Comparison of ENCODE assay signal across 27 cellular contexts in the genomic region with DNA sequence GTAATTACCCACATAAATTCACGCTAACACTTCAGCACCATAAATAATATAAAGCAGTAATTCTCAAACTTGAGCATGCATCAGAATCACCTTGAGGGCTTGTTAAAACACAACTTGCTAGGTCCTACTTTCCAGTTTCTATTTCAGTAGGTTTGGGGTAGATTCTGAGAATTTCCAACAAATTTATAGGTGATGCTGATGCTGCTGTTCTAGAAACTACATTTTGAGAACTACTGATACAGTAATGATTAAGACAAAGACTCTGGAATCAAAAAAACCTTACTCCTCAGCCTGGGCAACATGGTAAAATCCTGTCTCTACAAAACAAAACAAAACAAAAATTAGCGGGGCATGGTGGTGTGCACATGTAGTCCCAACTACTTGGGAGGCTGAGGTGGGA.
"Had no signal": no experiment of that assay in that cellular context is flagged by ENCODE, and none has a peak within 500 bp of the region (broad histone marks: within the 10 kb centered on the region; RNA-seq: fewer than 3 reads in every experiment).

No MANE protein-coding gene starts in this region.

- H3K27me3 Mint-ChIP-seq: activated CD4-positive, alpha-beta T cell treated with anti-CD3 and anti-CD28 coated beads for 36 hours; activated CD4-positive, alpha-beta T cell treated with anti-CD3 and anti-CD28 coated beads, Interleukin-2, amount 10 ng/mL, durations not matched to agents 7 days and 5 days; activated naive CD4-positive, alpha-beta T cell treated with anti-CD3 and anti-CD28 coated beads, Interleukin-2, amount 10 ng/mL, durations not matched to agents 7 days and 5 days; activated naive CD8-positive, alpha-beta T cell treated with anti-CD3 and anti-CD28 coated beads, Interleukin-2, amount 10 ng/mL, durations not matched to agents 7 days and 5 days; brain; T-helper 17 cell had no signal

- H3K9me3 Mint-ChIP-seq: activated naive CD4-positive, alpha-beta T cell treated with anti-CD3 and anti-CD28 coated beads, Interleukin-2, amount 10 ng/mL, durations not matched to agents 7 days and 5 days; activated naive CD4-positive, alpha-beta T cell treated with anti-CD3 and anti-CD28 coated beads, Interleukin-2, amount 50 U/mL, for 72 hours had no signal

- DNase-seq: activated CD4-positive, alpha-beta T cell treated with anti-CD3 and anti-CD28 coated beads for 36 hours; activated CD4-positive, alpha-beta T cell treated with anti-CD3 and anti-CD28 coated beads, Interleukin-2, amount 10 ng/mL, durations not matched to agents 7 days and 5 days; activated CD4-positive, alpha-beta T cell treated with anti-CD3 and anti-CD28 coated beads, Interleukin-2, amount 50 U/mL, for 48 hours; activated CD4-positive, CD25-positive, alpha-beta regulatory T cell; activated CD4-positive, CD25-positive, alpha-beta regulatory T cell treated with anti-CD3 and anti-CD28 coated beads, Interleukin-2, amount 50 U/mL, for 72 hours; activated CD8-positive, alpha-beta memory T cell treated with anti-CD3 and anti-CD28 coated beads, Interleukin-2, amount 50 U/mL, for 48 hours; activated effector memory CD4-positive, alpha-beta T cell treated with anti-CD3 and anti-CD28 coated beads, Interleukin-2, amount 50 U/mL, for 16 hours; activated naive CD4-positive, alpha-beta T cell; activated naive CD4-positive, alpha-beta T cell treated with anti-CD3 and anti-CD28 coated beads, Interleukin-2, amount 10 ng/mL, durations not matched to agents 7 days and 5 days; activated naive CD8-positive, alpha-beta T cell treated with anti-CD3 and anti-CD28 coated beads, Interleukin-2, amount 10 ng/mL, durations not matched to agents 7 days and 5 days; activated T-cell treated with anti-CD3 and anti-CD28 coated beads for 4 hours; activated T-cell treated with anti-CD3 and anti-CD28 coated beads, Interleukin-2, amount 50 U/mL, for 48 hours; central memory CD4-positive, alpha-beta T cell; cerebellar nuclear complex; colonic mucosa; effector CD8-positive, alpha-beta T cell; esophagus squamous epithelium; head of caudate nucleus; hippocampal formation; T-helper 17 cell; T1000 had no signal

- H3K27ac Mint-ChIP-seq: activated CD4-positive, alpha-beta T cell treated with anti-CD3 and anti-CD28 coated beads for 36 hours; activated CD4-positive, alpha-beta T cell treated with anti-CD3 and anti-CD28 coated beads, Interleukin-2, amount 10 ng/mL, durations not matched to agents 7 days and 5 days; activated naive CD4-positive, alpha-beta T cell treated with anti-CD3 and anti-CD28 coated beads, Interleukin-2, amount 10 ng/mL, durations not matched to agents 7 days and 5 days; activated naive CD4-positive, alpha-beta T cell treated with anti-CD3 and anti-CD28 coated beads, Interleukin-2, amount 50 U/mL, for 72 hours; activated naive CD8-positive, alpha-beta T cell treated with anti-CD3 and anti-CD28 coated beads, Interleukin-2, amount 10 ng/mL, durations not matched to agents 7 days and 5 days; brain; T-helper 17 cell; T-helper 2 cell treated with Interferon-gamma antibody and Interleukin-4, amounts not matched to agents 5 μg/mL and 100 μg/mL, for 36 hours had no signal

- H3K4me3 Mint-ChIP-seq: activated CD4-positive, alpha-beta T cell treated with anti-CD3 and anti-CD28 coated beads for 36 hours; activated CD4-positive, alpha-beta T cell treated with anti-CD3 and anti-CD28 coated beads, Interleukin-2, amount 10 ng/mL, durations not matched to agents 7 days and 5 days; activated naive CD4-positive, alpha-beta T cell treated with anti-CD3 and anti-CD28 coated beads, Interleukin-2, amount 10 ng/mL, durations not matched to agents 7 days and 5 days; activated naive CD8-positive, alpha-beta T cell treated with anti-CD3 and anti-CD28 coated beads, Interleukin-2, amount 10 ng/mL, durations not matched to agents 7 days and 5 days; brain; T-helper 17 cell; T-helper 2 cell treated with Interferon-gamma antibody and Interleukin-4, amounts not matched to agents 5 μg/mL and 100 μg/mL, for 36 hours had no signal

- H3K4me1 Mint-ChIP-seq: brain, T-helper 17 cell had no signal

- ATAC-seq: activated CD4-positive, alpha-beta T cell treated with anti-CD3 and anti-CD28 coated beads for 36 hours; T-helper 17 cell had no signal

- FAIRE-seq: endometrium, endothelial cell of umbilical vein, frontal cortex had no signal
